Comparison of ENCODE assay signal across 8 cellular contexts in the genomic region with DNA sequence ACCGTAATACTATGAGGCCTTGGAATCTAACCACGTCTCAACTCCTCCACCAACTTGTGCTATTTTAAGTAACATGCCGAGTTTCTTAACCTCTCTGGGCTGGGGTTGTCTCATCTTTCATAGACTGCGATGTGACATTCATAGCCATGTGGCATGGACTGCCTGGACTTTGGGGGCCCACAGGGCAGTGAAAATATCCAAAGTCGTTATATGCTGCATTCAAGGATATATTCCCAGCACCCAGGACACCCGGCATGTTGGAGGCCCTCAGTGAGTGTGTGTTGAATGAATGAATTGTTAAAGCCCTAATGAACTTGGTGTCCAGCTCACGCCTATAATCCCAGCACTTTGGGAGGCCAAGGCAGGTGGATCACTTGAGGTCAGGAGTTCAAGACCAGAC.
"Had no signal": no experiment of that assay in that cellular context is flagged by ENCODE, and none has a peak within 500 bp of the region (broad histone marks: within the 10 kb centered on the region; RNA-seq: fewer than 3 reads in every experiment).

No MANE protein-coding gene starts in this region.

- H3K4me3 Mint-ChIP-seq: GM23338, H9, HFFc6 had no signal

- H3K36me3 ChIP-seq: HAP-1 had no signal

- H3K27ac ChIP-seq: GM23248 had no signal

- H3K4me1 ChIP-seq: HAP-1 had no signal

- DNase-seq: GM23248, GOT3, H7, H9, HCEC 1CT, HFFc6 had no signal

- H3K4me3 ChIP-seq: GM23248, GM23338, HAP-1 had no signal

- H3K9me3 ChIP-seq: HAP-1 had no signal

- H3K27ac Mint-ChIP-seq: GM23338, H9, HFFc6 had no signal
